In genomic region chr16:66331441-66331964, GRCh38 we compare ENCODE assay signal across 3 cellular contexts. TPM values are rescaled to one million over a fixed set of nuclear protein-coding genes. Genes with fewer than 3 reads are reported as not detected.
"Had no signal": no experiment of that assay in that cellular context is flagged by ENCODE, and none has a peak within 500 bp of the region (broad histone marks: within the 10 kb centered on the region; RNA-seq: fewer than 3 reads in every experiment).

No MANE protein-coding gene starts in this region.

RNA-seq across cellular contexts. Expression of gene CDH5, which starts 35.0 kb away (rescaled TPM):
- total RNA-seq: GM23338, HFFc6, IMR-90 had no signal
- polyA plus RNA-seq: IMR-90 had no signal
